Comparison of ENCODE assay signal across 15 cellular contexts in genomic region chr14:96195441-96196081, GRCh38. TPM values are rescaled to one million over a fixed set of nuclear protein-coding genes. Genes with fewer than 3 reads are reported as not detected.
"Had no signal": no experiment of that assay in that cellular context is flagged by ENCODE, and none has a peak within 500 bp of the region (broad histone marks: within the 10 kb centered on the region; RNA-seq: fewer than 3 reads in every experiment).

No MANE protein-coding gene starts in this region.

- H3K27ac ChIP-seq: heart left ventricle, spleen, transverse colon, WERI-Rb-1 had no signal

- H3K36me3 ChIP-seq: heart left ventricle, spleen, transverse colon, WERI-Rb-1 had no signal

- H3K9me3 Mint-ChIP-seq: naive B cell; stimulated activated naive B cell treated with anti-CD40 and anti-IgM and Interleukin-4, amounts not matched to agents 10 μg/mL and 1 μg/mL and 100 μg/mL, for 72 hours had no signal

- DNase-seq: activated CD4-positive, alpha-beta T cell treated with anti-CD3 and anti-CD28 coated beads for 48 hours; activated naive CD4-positive, alpha-beta T cell treated with Interleukin-2 at 50 U/mL for 16 hours; central memory CD4-positive, alpha-beta T cell; effector memory CD4-positive, alpha-beta T cell; heart left ventricle; midbrain; naive B cell; right cardiac atrium; spleen; stimulated activated CD4-positive, alpha-beta T cell treated with anti-CD3 and anti-CD28 coated beads, Interleukin-1b, Interleukin-23, amount 100 ng/mL, for 48 hours; transverse colon; WERI-Rb-1 had no signal

- H3K4me3 ChIP-seq: heart left ventricle, lung, spleen, transverse colon had no signal

- H3K36me3 Mint-ChIP-seq: naive B cell; stimulated activated naive B cell treated with anti-CD40 and anti-IgM and Interleukin-4, amounts not matched to agents 10 μg/mL and 1 μg/mL and 100 μg/mL, for 72 hours had no signal

- H3K9me3 ChIP-seq: heart left ventricle, spleen, transverse colon had no signal

- H3K27me3 ChIP-seq: transverse colon had no signal

- H3K27ac Mint-ChIP-seq: activated T-helper 1 cell treated with anti-CD3 and anti-CD28 coated beads, Interleukin-12 subunit alpha, Interleukin-12 subunit beta, Interleukin-2, Interleukin-4 antibody, amounts not matched to agents 30 ng/mL and 10 ng/mL and 1 ng/mL, durations not matched to agents 14 hours and 24 hours and 36 hours; stimulated activated naive B cell treated with anti-CD40 and anti-IgM and Interleukin-4, amounts not matched to agents 10 μg/mL and 1 μg/mL and 100 μg/mL, for 72 hours had no signal

- ATAC-seq: heart left ventricle, right cardiac atrium had no signal

RNA-seq across cellular contexts. Expression of gene BDKRB2, which starts 9.1 kb away (rescaled TPM):
- total RNA-seq: activated T-helper 1 cell treated with anti-CD3 and anti-CD28 coated beads, Interleukin-12 subunit alpha, Interleukin-12 subunit beta, Interleukin-2, Interleukin-4 antibody, amounts not matched to agents 30 ng/mL and 10 ng/mL and 1 ng/mL, durations not matched to agents 14 hours and 24 hours and 36 hours had no signal
